1 cellular context compared by ENCODE assay signal in the genomic region with DNA sequence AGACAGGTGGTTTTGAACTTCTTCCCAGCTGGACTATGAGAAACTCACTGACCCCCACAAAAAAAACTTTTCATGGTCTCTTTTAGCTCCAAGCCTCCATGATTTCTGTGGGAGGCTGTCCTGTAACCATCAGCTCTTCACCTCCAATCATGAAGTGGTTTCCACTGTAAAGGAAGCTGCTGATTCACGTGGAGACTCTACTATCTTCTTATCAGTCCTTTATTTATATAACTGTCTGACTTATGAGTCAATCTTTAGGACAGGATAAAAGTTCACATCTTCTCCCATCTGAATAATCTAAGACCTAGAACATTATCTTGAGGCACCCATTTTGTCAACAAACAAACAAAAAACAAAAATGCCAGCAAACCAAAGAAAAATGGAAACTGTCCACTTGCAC.
TF ChIP-seq lines count a peak whose summit lies in the region.

No MANE protein-coding gene starts in this region.

TF ChIP-seq in HepG2, 621 proteins besides CTCF, POLR2A, EP300 and RAD21 (continued from another document and continues in another):
- TF ChIP-seq PAXIP1 (CRISPR knock-in tag; conservative IDR thresholded peaks at IDR 0.05) (peak; percentile 33; the same call in 1 of the 2 replicates), NFYC (CRISPR knock-in tag; IDR thresholded peaks at IDR 0.05) (0 out of 2 replicates have a peak, but pooled peaks have one; percentile 13), KAT8 (CRISPR knock-in tag; IDR thresholded peaks at IDR 0.05) (0 out of 2 replicates have a peak, but pooled peaks have one; percentile 15), ZKSCAN1 (IDR thresholded peaks at IDR 0.05; ENCODE audit: low read length) (no peak), AHDC1 (CRISPR knock-in tag; IDR thresholded peaks at IDR 0.05; ENCODE audit: borderline replicate concordance) (peak; percentile 15; the same call in 1 of the 2 replicates), SAP130 (CRISPR knock-in tag; IDR thresholded peaks at IDR 0.05; ENCODE audit: low read depth) (peak; percentile 46), PLRG1 (conservative IDR thresholded peaks at IDR 0.05) (no peak), ZNF34 (CRISPR knock-in tag; IDR thresholded peaks at IDR 0.05; ENCODE audit: borderline replicate concordance) (no peak), HNF4A (CRISPR knock-in tag; IDR thresholded peaks at IDR 0.05) (peak; percentile 7; the same call in 1 of the 2 replicates), FOXA3 (CRISPR knock-in tag; IDR thresholded peaks at IDR 0.05) (peak; percentile 45), YEATS2 (CRISPR knock-in tag; IDR thresholded peaks at IDR 0.05; ENCODE audit: borderline replicate concordance) (peak; percentile 32; the same call in 1 of the 2 replicates), FOXA1 (IDR thresholded peaks at IDR 0.05) (no peak), FOXA1 (CRISPR knock-in tag; IDR thresholded peaks at IDR 0.05) (peak; percentile 3; the same call in 1 of the 2 replicates), ZNF230 (CRISPR knock-in tag; IDR thresholded peaks at IDR 0.05) (no peak), ARID3A (IDR thresholded peaks at IDR 0.05; ENCODE audit: low read depth, low read length) (peak; percentile 40; the same call in 1 of the 2 replicates), KMT2B (CRISPR knock-in tag; IDR thresholded peaks at IDR 0.05) (no peak), ZNF614 (CRISPR knock-in tag; IDR thresholded peaks at IDR 0.05; ENCODE audit: borderline replicate concordance) (0 out of 2 replicates have a peak, but pooled peaks have one; percentile 21), ZNF407 (CRISPR knock-in tag; IDR thresholded peaks at IDR 0.05; ENCODE audit: not compliant biosample characterization) (no peak), GATAD2A (CRISPR knock-in tag; IDR thresholded peaks at IDR 0.05) (peak; percentile 45; the same call in 1 of the 2 replicates), FOSL2 (CRISPR knock-in tag; IDR thresholded peaks at IDR 0.05) (peak; percentile 71), EZH2 (conservative IDR thresholded peaks at IDR 0.05; ENCODE audit: low read depth, low read length) (no peak), NBN (conservative IDR thresholded peaks at IDR 0.05) (no peak), NCOA2 (CRISPR knock-in tag; IDR thresholded peaks at IDR 0.05) (0 out of 2 replicates have a peak, but pooled peaks have one; percentile 39), RARA (CRISPR knock-in tag; IDR thresholded peaks at IDR 0.05) (peak; percentile 49), ZNF576 (CRISPR knock-in tag; IDR thresholded peaks at IDR 0.05) (no peak)
- TF ChIP-seq, protein P1, sequence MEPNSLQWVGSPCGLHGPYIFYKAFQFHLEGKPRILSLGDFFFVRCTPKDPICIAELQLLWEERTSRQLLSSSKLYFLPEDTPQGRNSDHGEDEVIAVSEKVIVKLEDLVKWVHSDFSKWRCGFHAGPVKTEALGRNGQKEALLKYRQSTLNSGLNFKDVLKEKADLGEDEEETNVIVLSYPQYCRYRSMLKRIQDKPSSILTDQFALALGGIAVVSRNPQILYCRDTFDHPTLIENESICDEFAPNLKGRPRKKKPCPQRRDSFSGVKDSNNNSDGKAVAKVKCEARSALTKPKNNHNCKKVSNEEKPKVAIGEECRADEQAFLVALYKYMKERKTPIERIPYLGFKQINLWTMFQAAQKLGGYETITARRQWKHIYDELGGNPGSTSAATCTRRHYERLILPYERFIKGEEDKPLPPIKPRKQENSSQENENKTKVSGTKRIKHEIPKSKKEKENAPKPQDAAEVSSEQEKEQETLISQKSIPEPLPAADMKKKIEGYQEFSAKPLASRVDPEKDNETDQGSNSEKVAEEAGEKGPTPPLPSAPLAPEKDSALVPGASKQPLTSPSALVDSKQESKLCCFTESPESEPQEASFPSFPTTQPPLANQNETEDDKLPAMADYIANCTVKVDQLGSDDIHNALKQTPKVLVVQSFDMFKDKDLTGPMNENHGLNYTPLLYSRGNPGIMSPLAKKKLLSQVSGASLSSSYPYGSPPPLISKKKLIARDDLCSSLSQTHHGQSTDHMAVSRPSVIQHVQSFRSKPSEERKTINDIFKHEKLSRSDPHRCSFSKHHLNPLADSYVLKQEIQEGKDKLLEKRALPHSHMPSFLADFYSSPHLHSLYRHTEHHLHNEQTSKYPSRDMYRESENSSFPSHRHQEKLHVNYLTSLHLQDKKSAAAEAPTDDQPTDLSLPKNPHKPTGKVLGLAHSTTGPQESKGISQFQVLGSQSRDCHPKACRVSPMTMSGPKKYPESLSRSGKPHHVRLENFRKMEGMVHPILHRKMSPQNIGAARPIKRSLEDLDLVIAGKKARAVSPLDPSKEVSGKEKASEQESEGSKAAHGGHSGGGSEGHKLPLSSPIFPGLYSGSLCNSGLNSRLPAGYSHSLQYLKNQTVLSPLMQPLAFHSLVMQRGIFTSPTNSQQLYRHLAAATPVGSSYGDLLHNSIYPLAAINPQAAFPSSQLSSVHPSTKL (CRISPR knock-in tag; IDR thresholded peaks at IDR 0.05): 0 out of 2 replicates have a peak, but pooled peaks have one; percentile 42
